14 cellular contexts compared by ENCODE assay signal in the genomic region with DNA sequence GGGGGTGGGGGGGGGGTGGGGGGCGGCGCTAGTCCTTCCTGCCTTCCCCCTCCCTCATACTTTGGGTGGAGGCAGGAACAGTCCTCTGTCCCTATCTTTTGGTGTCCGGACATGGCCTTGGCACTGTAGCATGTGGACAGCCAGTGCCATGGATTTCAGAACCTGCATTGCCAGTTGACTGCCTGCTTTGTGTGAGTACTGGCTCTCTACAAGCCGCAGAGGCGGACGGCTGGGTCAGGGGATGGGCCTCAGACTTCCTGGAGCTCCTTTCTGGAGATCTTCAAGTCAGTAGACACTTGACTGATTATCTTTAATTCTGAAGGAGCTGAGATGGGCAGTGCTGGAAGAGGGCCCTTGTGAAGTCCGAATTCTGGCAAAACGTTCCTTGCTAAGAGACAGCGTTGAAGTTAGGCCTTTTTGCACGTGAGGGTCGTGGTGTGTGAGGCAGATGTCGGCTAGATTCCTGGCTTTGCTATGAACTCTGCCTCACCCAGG. TPM values are rescaled to one million over a fixed set of nuclear protein-coding genes. Genes with fewer than 3 reads are reported as not detected.
DNase-seq lines count a peak whose midpoint lies in the region; ATAC-seq and TF ChIP-seq lines count a peak whose summit lies in the region.
"Had no signal": no experiment of that assay in that cellular context is flagged by ENCODE, and none has a peak within 500 bp of the region (broad histone marks: within the 10 kb centered on the region; RNA-seq: fewer than 3 reads in every experiment).

No MANE protein-coding gene starts in this region.

- peak overlapping the region in 1 of 2 donors; percentile 74 for H3K27ac ChIP-seq in coronary artery
- peak overlapping the region; percentile 41 for H3K27ac ChIP-seq in subcutaneous abdominal adipose tissue (ENCODE audit: low read depth, low read length)

- POLR2A ChIA-PET in activated CD4-positive, alpha-beta memory T cell treated with anti-CD3 and anti-CD28 coated beads, Interleukin-2, amount 10 ng/mL, durations not matched to agents 7 days and 5 days (lab: Charles Lee), result no interaction called here

- peak overlapping the region; percentile 75 for H3K4me3 ChIP-seq in coronary artery
- H3K4me3 ChIP-seq in subcutaneous abdominal adipose tissue (ENCODE audit: low read depth in 1 of 5, low read length in 5 of 5), result peak overlapping the region in 4 of 5 donors; percentile 2 to 53 (median 25)

- peak overlapping the region; percentile 82 for H3K4me3 Mint-ChIP-seq in HFFc6
- H3K4me3 Mint-ChIP-seq in activated CD4-positive, alpha-beta memory T cell treated with anti-CD3 and anti-CD28 coated beads, Interleukin-2, amount 10 ng/mL, durations not matched to agents 7 days and 5 days, result no peak overlapping the region

- CTCF ChIA-PET in activated CD4-positive, alpha-beta memory T cell treated with anti-CD3 and anti-CD28 coated beads, Interleukin-2, amount 10 ng/mL, durations not matched to agents 7 days and 5 days (lab: Charles Lee), result no interaction called here

- H3K4me1 Mint-ChIP-seq in HFFc6 (ENCODE audit: low read depth), result peaks cover 33% of the 10 kb centered on the region
- peaks cover 19% of the 10 kb centered on the region for H3K4me1 Mint-ChIP-seq in activated CD4-positive, alpha-beta memory T cell treated with anti-CD3 and anti-CD28 coated beads, Interleukin-2, amount 10 ng/mL, durations not matched to agents 7 days and 5 days

- no peaks in the 10 kb centered on the region for H3K36me3 ChIP-seq in subcutaneous abdominal adipose tissue (ENCODE audit: control insufficient read depth in 5 of 5, insufficient read depth in 5 of 5, low read length in 5 of 5)

- peaks cover 7% of the 10 kb centered on the region; the same call in 1 of the 2 replicates for H3K27me3 Mint-ChIP-seq in HFFc6 (ENCODE audit: insufficient read depth)
- H3K27me3 Mint-ChIP-seq in activated CD4-positive, alpha-beta memory T cell treated with anti-CD3 and anti-CD28 coated beads, Interleukin-2, amount 10 ng/mL, durations not matched to agents 7 days and 5 days, result peaks cover 41% of the 10 kb centered on the region

- H3K9ac ChIP-seq in subcutaneous abdominal adipose tissue (ENCODE audit: low read length in 5 of 5), result no peak overlapping the region

- H3K27me3 ChIP-seq in subcutaneous abdominal adipose tissue (ENCODE audit: control insufficient read depth in 5 of 5, insufficient read depth in 4 of 5, low read length in 5 of 5), result peaks cover 7 to 30% (median 13%) of the 10 kb centered on the region in 5 donors

- DNase-seq in HFFc6 (no peak), coronary artery (ENCODE audit: low spot score) (no peak), left lobe of liver (ENCODE audit: low spot score) (no peak), cerebellar nuclear complex (lab: John Stamatoyannopoulos, UW) (no peak), NCI-H748 (lab: John Stamatoyannopoulos, UW; ENCODE audit: unreplicated experiment) (no peak)
- DNase-seq in activated CD4-positive, alpha-beta memory T cell treated with anti-CD3 and anti-CD28 coated beads, Interleukin-2, amount 10 ng/mL, durations not matched to agents 7 days and 5 days, result no peak
- DNase-seq: activated CD4-positive, CD25-positive, alpha-beta regulatory T cell; activated gamma-delta T cell; NCI-H1105; OCI-M1; stimulated activated CD4-positive, alpha-beta T cell treated with anti-CD3 and anti-CD28 coated beads, Interleukin-2, amount 100 ng/mL, for 48 hours; tibial artery had no signal

- peak; percentile 45 for ATAC-seq in left lobe of liver
- no peak for ATAC-seq in GM18870 (IDR thresholded peaks at IDR 0.05; ENCODE audit: unreplicated experiment)

- H3K9me3 Mint-ChIP-seq in HFFc6, result no peaks in the 10 kb centered on the region
- H3K9me3 Mint-ChIP-seq in activated CD4-positive, alpha-beta memory T cell treated with anti-CD3 and anti-CD28 coated beads, Interleukin-2, amount 10 ng/mL, durations not matched to agents 7 days and 5 days, result no peaks in the 10 kb centered on the region

- no peaks in the 10 kb centered on the region for H3K9me3 ChIP-seq in subcutaneous abdominal adipose tissue (ENCODE audit: control insufficient read depth in 5 of 5, low read length in 5 of 5)
- H3K9me3 ChIP-seq: tibial artery had no signal

- TF ChIP-seq CTCF in HFFc6 (IDR thresholded peaks at IDR 0.05) (no peak), coronary artery (IDR thresholded peaks at IDR 0.05) (no peak)

- H3K4me1 ChIP-seq in subcutaneous abdominal adipose tissue (ENCODE audit: control insufficient read depth in 5 of 5, insufficient read depth in 5 of 5, low read length in 5 of 5), result peaks cover 0 to 37% (median 33%) of the 10 kb centered on the region in 5 donors

- peak overlapping the region; percentile 58; the same call in 1 of the 2 replicates for H3K27ac Mint-ChIP-seq in HFFc6
- no peak overlapping the region for H3K27ac Mint-ChIP-seq in activated CD4-positive, alpha-beta memory T cell treated with anti-CD3 and anti-CD28 coated beads, Interleukin-2, amount 10 ng/mL, durations not matched to agents 7 days and 5 days

- peaks cover 10% of the 10 kb centered on the region; the same call in 1 of the 2 replicates for H3K36me3 Mint-ChIP-seq in HFFc6 (ENCODE audit: low read depth)
- H3K36me3 Mint-ChIP-seq in activated CD4-positive, alpha-beta memory T cell treated with anti-CD3 and anti-CD28 coated beads, Interleukin-2, amount 10 ng/mL, durations not matched to agents 7 days and 5 days (ENCODE audit: low read depth), result peaks cover 2% of the 10 kb centered on the region

RNA-seq across cellular contexts. Expression of a gene that starts 2.5 kb away (rescaled TPM):
- 10 to 100 TPM in 4 of 6 experiments, 1 to 10 TPM in 2; 3.3 to 77.5 (median 66.7) TPM for total RNA-seq in HFFc6 (2021; fragmentation: NEBNext Ultra II Directional; extraction: Animal tissue kit (Norgen Biotek cat#: 25700))
- total RNA-seq in left lobe of liver, result 1.5 TPM
- not detected for total RNA-seq in activated CD4-positive, alpha-beta memory T cell treated with anti-CD3 and anti-CD28 coated beads, Interleukin-2, amount 10 ng/mL, durations not matched to agents 7 days and 5 days
